In genomic region chr19:4183967-4184717, GRCh38 we compare ENCODE assay signal across 10 cellular contexts. TPM values are rescaled to one million over a fixed set of nuclear protein-coding genes. Genes with fewer than 3 reads are reported as not detected.
DNase-seq lines count a peak whose midpoint lies in the region; ATAC-seq lines count a peak whose summit lies in the region.
"Had no signal": no experiment of that assay in that cellular context is flagged by ENCODE, and none has a peak within 500 bp of the region (broad histone marks: within the 10 kb centered on the region; RNA-seq: fewer than 3 reads in every experiment).

No MANE protein-coding gene starts in this region.

- DNase-seq in COR-L47 (lab: John Stamatoyannopoulos, UW) (peak; percentile 81), MG63 (peak; percentile 23), SHP77 treated with DMSO at 0.1 percent for 48 hours (lab: John Stamatoyannopoulos, UW) (peak; percentile 9), naive B cell (no peak), KBM-7 (no peak)
- DNase-seq in stimulated activated CD4-positive, alpha-beta T cell treated with anti-CD3 and anti-CD28 coated beads, Interleukin-4, amount 100 ng/mL, for 4 hours = no peak
- DNase-seq in activated CD4-positive, CD25-positive, alpha-beta regulatory T cell (lab: John Stamatoyannopoulos, UW) = no peak
- DNase-seq: adrenal gland had no signal

- ATAC-seq in naive B cell (ENCODE audit: low read depth in 2 of 2) = no peak
- no peak for ATAC-seq in HG03378 (IDR thresholded peaks at IDR 0.05; ENCODE audit: unreplicated experiment)

- peaks cover 0 to 19% (median 9%) of the 10 kb centered on the region in 3 donors for H3K27me3 Mint-ChIP-seq in naive B cell

- H3K4me3 ChIP-seq in MG63 = no peak overlapping the region
- H3K4me3 ChIP-seq: SK-N-MC had no signal

- peaks cover 42 to 55% (median 47%) of the 10 kb centered on the region in 3 donors for H3K4me1 Mint-ChIP-seq in naive B cell

- no peaks in the 10 kb centered on the region for H3K9me3 ChIP-seq in MG63
- H3K9me3 ChIP-seq: adrenal gland had no signal

- in situ Hi-C loops in KBM-7 (cut with MboI; ENCODE audit: low pct_unique_long_range_greater_than_20kb, low sequenced_read_pairs) = no loop called here

- no peaks in the 10 kb centered on the region for H3K27me3 ChIP-seq in MG63
- H3K27me3 ChIP-seq: adrenal gland had no signal

- H3K36me3 ChIP-seq in MG63 = peaks cover 4% of the 10 kb centered on the region; the same call in 1 of the 2 replicates

- H3K36me3 Mint-ChIP-seq in naive B cell = peaks cover 0 to 10% of the 10 kb centered on the region in 2 donors

- peak overlapping the region in 7 of 8 donors; percentile 22 to 95 (median 55) for H3K4me3 Mint-ChIP-seq in naive B cell

- peaks cover 0 to 3% (median 0%) of the 10 kb centered on the region in 7 donors for H3K9me3 Mint-ChIP-seq in naive B cell

- peak overlapping the region in 1 of 6 donors; percentile 55 for H3K27ac Mint-ChIP-seq in naive B cell

RNA-seq across cellular contexts. Expression of gene ANKRD24, which starts 1.7 kb away (rescaled TPM):
- 0.13 TPM in 1 of 2 replicates, not detected in the other for total RNA-seq in MG63 (2014; rRNA removed; shearing (Covaris generic); ENCODE audit: low replicate concordance)
- 1 to 10 TPM in 1 of 6 donors, under 1 TPM in 2, not detected in 3; 0.17 to 1.4 (median 0.43) TPM for polyA plus RNA-seq in naive B cell (ENCODE audit: low read depth in 6 of 6)

RNA-seq across cellular contexts. Expression of gene SIRT6, which starts 1.8 kb away (rescaled TPM):
- 2.3 and 7.7 TPM in 2 replicates for total RNA-seq in MG63 (2014; rRNA removed; shearing (Covaris generic); ENCODE audit: low replicate concordance)
- 1 to 10 TPM; 1.3 to 5.3 (median 4.4) TPM for polyA plus RNA-seq in naive B cell (ENCODE audit: low read depth in 6 of 6)

RNA-seq across cellular contexts. Expression of gene CREB3L3, which starts 30.7 kb away (rescaled TPM):
- not detected in 2 replicates for total RNA-seq in MG63 (2014; rRNA removed; shearing (Covaris generic); ENCODE audit: low replicate concordance)
- polyA plus RNA-seq in naive B cell (ENCODE audit: low read depth in 6 of 6) = not detected

RNA-seq across cellular contexts. Expression of gene EBI3, which starts 45.2 kb away (rescaled TPM):
- not detected in 2 replicates for total RNA-seq in MG63 (2014; rRNA removed; shearing (Covaris generic); ENCODE audit: low replicate concordance)
- polyA plus RNA-seq in naive B cell (ENCODE audit: low read depth in 6 of 6) = 1 to 10 TPM; 1.0 to 7.3 (median 3.6) TPM

Comparison
In these comparisons a context has a peak if more than half of its experiments do, and no peak if none do; other contexts are left out.
1. DNase-seq: peak in COR-L47 (single experiment), MG63 (single experiment) and SHP77 treated with DMSO at 0.1 percent for 48 hours (single experiment); none in naive B cell (single experiment), KBM-7 (single experiment), stimulated activated CD4-positive, alpha-beta T cell treated with anti-CD3 and anti-CD28 coated beads, Interleukin-4, amount 100 ng/mL, for 4 hours (0 of 2) and activated CD4-positive, CD25-positive, alpha-beta regulatory T cell (0 of 4).